ENCODE assay signal across 16 cellular contexts in the genomic region with DNA sequence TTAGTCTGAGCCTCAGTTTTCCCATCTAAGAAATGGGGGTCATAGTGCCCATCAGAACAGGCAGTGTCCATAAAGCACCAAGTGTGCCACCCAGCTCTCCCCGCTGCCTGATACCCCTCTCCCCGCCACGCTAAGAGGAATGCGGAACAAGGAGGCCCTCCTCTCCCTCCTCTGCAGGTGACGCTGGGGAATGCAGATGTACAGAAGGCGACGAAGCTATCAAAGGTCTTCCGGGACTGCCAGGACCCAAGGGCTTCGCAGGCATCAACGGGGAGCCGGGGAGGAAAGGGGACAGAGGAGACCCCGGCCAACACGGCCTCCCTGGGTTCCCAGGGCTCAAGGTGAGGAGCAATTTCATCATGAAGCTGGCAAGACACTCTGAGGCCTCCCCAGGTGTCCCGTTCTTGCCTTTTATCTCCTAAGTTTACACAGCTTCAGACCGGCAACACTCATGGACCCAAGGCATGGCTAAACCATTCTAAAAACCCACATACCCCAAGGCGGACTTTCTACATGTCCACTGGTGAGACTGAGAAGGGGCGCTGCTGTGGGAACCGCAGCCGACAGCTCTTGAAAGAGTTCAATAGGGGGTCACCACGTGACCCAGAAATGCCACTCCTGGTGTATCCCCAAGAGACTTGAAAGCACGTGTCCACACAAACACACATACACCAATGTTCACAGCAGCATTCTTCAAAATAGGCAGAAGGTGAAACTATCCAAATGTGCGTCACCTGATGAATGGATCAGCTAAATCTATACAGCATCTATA.
A peak's percentile ranks its signal among the peaks of the same experiment; 100 is the strongest.
DNase-seq lines count a peak whose midpoint lies in the region; ATAC-seq, FAIRE-seq and TF ChIP-seq lines count a peak whose summit lies in the region.
"Had no signal": no experiment of that assay in that cellular context is flagged by ENCODE, and none has a peak within 500 bp of the region (broad histone marks: within the 10 kb centered on the region; RNA-seq: fewer than 3 reads in every experiment).

No MANE protein-coding gene starts in this region.

- H2AK5ac ChIP-seq in H1 (ENCODE audit: low read depth, low read length), result no peak overlapping the region; the same call in 1 of the 2 replicates

- H4K91ac ChIP-seq in H1 (replicated peaks; ENCODE audit: insufficient read length, low read length), result no peak overlapping the region

- no peaks in the 10 kb centered on the region for H3K27me3 Mint-ChIP-seq in progenitor cell of endocrine pancreas
- H3K27me3 Mint-ChIP-seq in activated CD8-positive, alpha-beta T cell treated with anti-CD3 and anti-CD28 coated beads, Interleukin-2, amount 10 ng/mL, durations not matched to agents 7 days and 5 days (ENCODE audit: low read depth), result peaks cover 14% of the 10 kb centered on the region

- TF ChIP-seq POLR2A in HepG2 (IDR thresholded peaks at IDR 0.05; ENCODE audit: insufficient read depth in 1 of 2, low read depth in 2 of 2, low read length in 2 of 2) (no peak), right lobe of liver (IDR thresholded peaks at IDR 0.05) (no peak), H1 (IDR thresholded peaks at IDR 0.05; ENCODE audit: control extremely low read depth in 1 of 2, low read depth in 2 of 2, low read length in 2 of 2) (no peak)

- peak overlapping the region; percentile 4; the same call in 1 of the 2 replicates for H4K8ac ChIP-seq in H1 (ENCODE audit: extremely low read depth, insufficient read depth, low read length)

- H3K4ac ChIP-seq in H1 (replicated peaks; ENCODE audit: insufficient read length, low read depth, low read length), result no peak overlapping the region

- H2BK12ac ChIP-seq in H1 (ENCODE audit: low read depth, low read length), result no peak overlapping the region

- H3K27ac ChIP-seq in HepG2 (ENCODE audit: extremely low read length, insufficient read depth, low read length) (no peak overlapping the region), right lobe of liver (no peak overlapping the region), H1 (ENCODE audit: low read depth, low read length) (no peak overlapping the region)
- H3K27ac ChIP-seq: 22Rv1, C4-2B, SK-N-MC had no signal

- H3K4me3 ChIP-seq in HepG2 (replicated peaks in 1 of 3; ENCODE audit: insufficient read depth in 1 of 3, low read depth in 2 of 3, low read length in 3 of 3), result no peak overlapping the region
- no peak overlapping the region for H3K4me3 ChIP-seq in right lobe of liver
- no peak overlapping the region for H3K4me3 ChIP-seq in H1 (ENCODE audit: extremely low read depth in 1 of 4, insufficient read depth in 2 of 4, low read depth in 3 of 4, low read length in 4 of 4)
- H3K4me3 ChIP-seq: SK-N-MC had no signal

- BruUV-seq in HepG2 (replicated peaks; lab: Mats Ljungman, UMichigan), result no TSS peak

- H2BK120ac ChIP-seq in H1 (replicated peaks; ENCODE audit: low read depth, low read length), result no peak overlapping the region

- in situ Hi-C loops in HepG2 (cut with HindIII; ENCODE audit: extremely low pct_ligation_motif_present, low pct_unique_long_range_greater_than_20kb), result loop anchor here (5.0 kb wide), 1 partner anchor 104 kb away; the partner anchor contains the start of gene RAB20

- peak overlapping the region; percentile 69; the same call in 1 of the 2 replicates for H2BK5ac ChIP-seq in H1 (ENCODE audit: low read depth, low read length)

- no peak overlapping the region for H3K18ac ChIP-seq in H1 (ENCODE audit: extremely low read depth, low read length)

- 61% methylated on average over 17 of the region's 22 CpGs for WGBS in HepG2 (ENCODE audit: low lambda C conversion rate)
- 91% methylated on average over 14 of the region's 22 CpGs for WGBS in right lobe of liver (ENCODE audit: insufficient coverage, low coverage, low lambda C conversion rate, missing lambda C conversion rate)
- 83% methylated on average over 22 of the region's 22 CpGs; no CpG with 5 or more reads in 1 of the 2 experiments for WGBS in H1 (ENCODE audit: extremely low coverage in 1 of 2, insufficient coverage in 1 of 2, insufficient read length in 1 of 2, insufficient replicate concordance in 2 of 2, low coverage in 1 of 2, low lambda C conversion rate in 2 of 2, missing lambda C conversion rate in 1 of 2), 2 experiments

- FAIRE-seq in HepG2 (lab: Jason Lieb, UNC), result no peak
- no peak for FAIRE-seq in H1 (lab: Jason Lieb, UNC)
- FAIRE-seq: GM19239 had no signal

- no peak for TF ChIP-seq EP300 in HepG2 (IDR thresholded peaks at IDR 0.05; ENCODE audit: low read depth in 2 of 2, low read length in 2 of 2)
- TF ChIP-seq EP300 in HepG2 (CRISPR knock-in tag; IDR thresholded peaks at IDR 0.05; ENCODE audit: borderline replicate concordance), result no peak
- TF ChIP-seq EP300 in H1 (IDR thresholded peaks at IDR 0.05; ENCODE audit: borderline replicate concordance in 1 of 2, low read depth in 2 of 2, low read length in 2 of 2), result no peak

- H3K36me3 Mint-ChIP-seq in progenitor cell of endocrine pancreas (ENCODE audit: insufficient read depth), result peaks cover 7% of the 10 kb centered on the region
- no peaks in the 10 kb centered on the region for H3K36me3 Mint-ChIP-seq in activated CD8-positive, alpha-beta T cell treated with anti-CD3 and anti-CD28 coated beads, Interleukin-2, amount 10 ng/mL, durations not matched to agents 7 days and 5 days (ENCODE audit: low read depth)

- POLR2A ChIA-PET in HepG2 (lab: Yijun Ruan, JAX), result no interaction called here
- POLR2A ChIA-PET in H1 (lab: Charles Lee; ENCODE audit: partially characterized antibody), result interaction anchor here (0.9 to 1.2 kb wide), 2 partner anchors 17 to 103 kb away, joined by 3 to 4 read pairs; partner anchors contain the start of gene RAB20
- POLR2A ChIA-PET in activated CD8-positive, alpha-beta T cell treated with anti-CD3 and anti-CD28 coated beads, Interleukin-2, amount 10 ng/mL, durations not matched to agents 7 days and 5 days (lab: Charles Lee), result no interaction called here

- H3K9me3 Mint-ChIP-seq in progenitor cell of endocrine pancreas (ENCODE audit: low read depth), result no peaks in the 10 kb centered on the region
- H3K9me3 Mint-ChIP-seq in activated CD8-positive, alpha-beta T cell treated with anti-CD3 and anti-CD28 coated beads, Interleukin-2, amount 10 ng/mL, durations not matched to agents 7 days and 5 days (ENCODE audit: insufficient read depth), result no peaks in the 10 kb centered on the region

- intact Hi-C loops in HepG2 (cut with micrococcal nuclease; ENCODE audit: unreplicated experiment), result loop anchor here (5.0 to 10.0 kb wide), 3 partner anchors 136 to 256 kb away; partner anchors contain the start of genes ING1 and NAXD
- intact Hi-C loops in right lobe of liver (cut with DNase I), result loop anchor here in 1 of 2 donors (10.0 kb wide), 2 partner anchors 46 to 106 kb away; partner anchors contain the start of gene RAB20

- CTCF ChIA-PET in HepG2 (lab: Yijun Ruan, JAX; ENCODE audit: low intra/inter-chr PET ratio, low total read pairs) (no interaction called here), H1 (lab: Charles Lee; ENCODE audit: partially characterized antibody) (interaction anchor here (0.9 to 1.5 kb wide), 4 partner anchors 42 to 225 kb away, joined by 3 to 5 read pairs (median 4); no protein-coding TSS in a partner anchor)
- CTCF ChIA-PET in activated CD8-positive, alpha-beta T cell treated with anti-CD3 and anti-CD28 coated beads, Interleukin-2, amount 10 ng/mL, durations not matched to agents 7 days and 5 days (lab: Charles Lee), result no interaction called here

- H2BK15ac ChIP-seq in H1 (ENCODE audit: low read length), result no peak overlapping the region

- H3K9me3 ChIP-seq in HepG2 (ENCODE audit: low read length) (no peaks in the 10 kb centered on the region), right lobe of liver (no peaks in the 10 kb centered on the region), H1 (ENCODE audit: insufficient read depth in 2 of 2, low read depth in 1 of 2, low read length in 1 of 2) (no peaks in the 10 kb centered on the region)

- no peak overlapping the region for H3K4me2 ChIP-seq in HepG2 (ENCODE audit: low read depth, low read length)
- no peak overlapping the region for H3K4me2 ChIP-seq in H1 (ENCODE audit: insufficient read depth in 1 of 2, low read depth in 2 of 2, low read length in 2 of 2)

- H2AFZ ChIP-seq in HepG2 (ENCODE audit: low read length), result no peak overlapping the region
- no peak overlapping the region for H2AFZ ChIP-seq in H1 (ENCODE audit: low read length)

- DNase-seq in HepG2 (ENCODE audit: low spot score) (no peak), right lobe of liver (no peak), H1 (ENCODE audit: low read depth in 1 of 2, low spot score in 2 of 2) (no peak), progenitor cell of endocrine pancreas (ENCODE audit: low spot score, unreplicated experiment) (no peak), NCI-H1092 treated with DMSO at 0.1 percent for 48 hours (lab: John Stamatoyannopoulos, UW) (no peak)
- DNase-seq in activated effector memory CD4-positive, alpha-beta T cell treated with Interleukin-2 at 50 U/mL for 16 hours, result no peak
- no peak for DNase-seq in activated CD8-positive, alpha-beta T cell treated with anti-CD3 and anti-CD28 coated beads, Interleukin-2, amount 10 ng/mL, durations not matched to agents 7 days and 5 days
- DNase-seq: KBM-7, NCI-H1092, NCI-H1694, NCI-H69 had no signal

- peak overlapping the region; percentile 50 for H3K27ac Mint-ChIP-seq in progenitor cell of endocrine pancreas
- H3K27ac Mint-ChIP-seq in activated CD8-positive, alpha-beta T cell treated with anti-CD3 and anti-CD28 coated beads, Interleukin-2, amount 10 ng/mL, durations not matched to agents 7 days and 5 days, result no peak overlapping the region

- H3K4me1 ChIP-seq in HepG2 (ENCODE audit: insufficient read depth, low read length), result peaks cover 36% of the 10 kb centered on the region
- H3K4me1 ChIP-seq in right lobe of liver, result peaks cover 0 to 10% (median 0%) of the 10 kb centered on the region in 4 donors
- H3K4me1 ChIP-seq in H1 (replicated peaks in 1 of 4; ENCODE audit: control insufficient read depth in 3 of 4, insufficient read depth in 4 of 4, low read length in 3 of 4), result peaks cover 0 to 5% (median under 1%) of the 10 kb centered on the region in 4 experiments; a peak in 4 of 7 replicates

- TF ChIP-seq RAD21 in HepG2 (CRISPR knock-in tag; IDR thresholded peaks at IDR 0.05) (no peak), H1 (IDR thresholded peaks at IDR 0.05 in 1 of 2, conservative IDR thresholded peaks at IDR 0.05 in 1 of 2; ENCODE audit: low read depth in 2 of 2, low read length in 2 of 2) (no peak)

- no peaks in the 10 kb centered on the region for H3K23me2 ChIP-seq in H1 (ENCODE audit: low read depth, low read length)

- no peak overlapping the region for H2BK20ac ChIP-seq in H1 (ENCODE audit: low read length)

- no peaks in the 10 kb centered on the region for H3K79me1 ChIP-seq in H1 (ENCODE audit: low read depth, low read length)

- ATAC-seq in HepG2, result no peak
- no peak for ATAC-seq in right lobe of liver
- ATAC-seq in activated CD8-positive, alpha-beta T cell treated with anti-CD3 and anti-CD28 coated beads, Interleukin-2, amount 10 ng/mL, durations not matched to agents 7 days and 5 days, result no peak
- ATAC-seq in GM21367 (IDR thresholded peaks at IDR 0.05; ENCODE audit: unreplicated experiment), result no peak

- no peak overlapping the region for H3K56ac ChIP-seq in H1 (replicated peaks; ENCODE audit: insufficient read length, low read depth, low read length)

- H3K23ac ChIP-seq in H1 (ENCODE audit: insufficient read length), result no peak overlapping the region

- H3K4me3 Mint-ChIP-seq in progenitor cell of endocrine pancreas (ENCODE audit: low read depth), result no peak overlapping the region
- H3K4me3 Mint-ChIP-seq in activated CD8-positive, alpha-beta T cell treated with anti-CD3 and anti-CD28 coated beads, Interleukin-2, amount 10 ng/mL, durations not matched to agents 7 days and 5 days, result no peak overlapping the region

- H4K20me1 ChIP-seq in HepG2 (ENCODE audit: insufficient read depth, low read length) (no peaks in the 10 kb centered on the region), H1 (replicated peaks in 1 of 2; ENCODE audit: control insufficient read depth in 1 of 2, insufficient read depth in 2 of 2, low read length in 2 of 2) (peaks cover 0 to 2% of the 10 kb centered on the region in 2 experiments)

- H3K36me3 ChIP-seq in HepG2 (replicated peaks in 1 of 2; ENCODE audit: control insufficient read depth in 1 of 2, insufficient read depth in 2 of 2, low read length in 2 of 2) (no peaks in the 10 kb centered on the region), right lobe of liver (no peaks in the 10 kb centered on the region), H1 (ENCODE audit: control insufficient read depth in 2 of 4, insufficient read depth in 4 of 4, low read length in 3 of 4) (peaks cover 0 to 4% (median 2%) of the 10 kb centered on the region in 4 experiments; a peak in 5 of 8 replicates)

- H3K27me3 ChIP-seq in HepG2 (ENCODE audit: control insufficient read depth in 1 of 2, insufficient read depth in 2 of 2, low read length in 2 of 2) (peaks cover 0 to 31% of the 10 kb centered on the region in 2 experiments; a peak in 2 of 5 replicates), right lobe of liver (no peaks in the 10 kb centered on the region), H1 (replicated peaks in 1 of 4; ENCODE audit: control insufficient read depth in 3 of 4, extremely low read depth in 1 of 4, insufficient read depth in 3 of 4, low read length in 3 of 4) (no peaks in the 10 kb centered on the region)

- no peak overlapping the region for H3K14ac ChIP-seq in H1 (ENCODE audit: insufficient read length)

- peaks cover 2% of the 10 kb centered on the region for H3K4me1 Mint-ChIP-seq in progenitor cell of endocrine pancreas (ENCODE audit: low read depth)
- H3K4me1 Mint-ChIP-seq in activated CD8-positive, alpha-beta T cell treated with anti-CD3 and anti-CD28 coated beads, Interleukin-2, amount 10 ng/mL, durations not matched to agents 7 days and 5 days (ENCODE audit: low read depth), result peaks cover 4% of the 10 kb centered on the region

- H3K9ac ChIP-seq in HepG2 (ENCODE audit: insufficient read depth, low read depth, low read length) (no peak overlapping the region), H1 (replicated peaks in 1 of 4; ENCODE audit: extremely low read depth in 1 of 4, low read depth in 3 of 4, low read length in 3 of 4) (no peak overlapping the region)

- no peaks in the 10 kb centered on the region for H3K79me2 ChIP-seq in HepG2 (ENCODE audit: insufficient read depth, low read length)
- no peaks in the 10 kb centered on the region for H3K79me2 ChIP-seq in H1 (ENCODE audit: control insufficient read depth in 1 of 2, insufficient read depth in 2 of 2, low read length in 2 of 2)

- TF ChIP-seq CTCF in HepG2 (CRISPR knock-in tag; IDR thresholded peaks at IDR 0.05) (no peak), right lobe of liver (IDR thresholded peaks at IDR 0.05) (no peak), H1 (IDR thresholded peaks at IDR 0.05; ENCODE audit: control extremely low read depth in 1 of 3, insufficient read depth in 1 of 3, low read depth in 1 of 3, low read length in 3 of 3) (no peak), progenitor cell of endocrine pancreas (IDR thresholded peaks at IDR 0.05; ENCODE audit: unreplicated experiment) (no peak)

- no peak overlapping the region for H4K5ac ChIP-seq in H1 (ENCODE audit: insufficient read length, low read depth, low read length)
